ENCODE assay signal across 8 cellular contexts in genomic region chr7:95476904-95477594, GRCh38. TPM values are rescaled to one million over a fixed set of nuclear protein-coding genes. Genes with fewer than 3 reads are reported as not detected.
A peak's percentile ranks its signal among the peaks of the same experiment; 100 is the strongest.
DNase-seq lines count a peak whose midpoint lies in the region; ATAC-seq and TF ChIP-seq lines count a peak whose summit lies in the region.

No MANE protein-coding gene starts in this region.

- ATAC-seq in GM19035 (IDR thresholded peaks at IDR 0.05; ENCODE audit: unreplicated experiment), result peak; percentile 76
- ATAC-seq in HG03442 (IDR thresholded peaks at IDR 0.05; ENCODE audit: unreplicated experiment), result peak; percentile 63
- ATAC-seq in stimulated activated naive CD8-positive, alpha-beta T cell treated with anti-CD3 and anti-CD28 coated beads, Interleukin-15, amount 100 ng/mL, for 72 hours, result no peak

- POLR2A ChIA-PET in BJ (lab: Charles Lee), result no interaction called here

- H3K9me3 Mint-ChIP-seq in endodermal cell, result no peaks in the 10 kb centered on the region
- H3K9me3 Mint-ChIP-seq in mesothelial cell of epicardium, result no peaks in the 10 kb centered on the region
- no peaks in the 10 kb centered on the region for H3K9me3 Mint-ChIP-seq in stimulated activated naive CD8-positive, alpha-beta T cell treated with anti-CD3 and anti-CD28 coated beads, Interleukin-15, amount 100 ng/mL, for 72 hours

- CTCF ChIA-PET in BJ (lab: Yijun Ruan, JAX), result interaction anchor here (0.6 to 3.0 kb wide), 40 partner anchors 8 to 1028 kb away, joined by 3 to 24 read pairs (median 3); partner anchors contain the start of genes ASB4 and PON3

- no peak for DNase-seq in BJ (ENCODE audit: low read depth)
- DNase-seq in NCI-H460 (ENCODE audit: extremely low read depth, low read depth), result peak; percentile 69
- DNase-seq in activated CD4-positive, alpha-beta T cell treated with anti-CD3 and anti-CD28 coated beads, Interleukin-2, amount 50 U/mL, for 48 hours, result peak; percentile 53 to 55
- peak; percentile 83 for DNase-seq in endodermal cell
- peak in 1 of 2 experiments; percentile 63 for DNase-seq in mesothelial cell of epicardium (ENCODE audit: low spot score in 2 of 2, unreplicated experiment in 2 of 2)
- peak; percentile 20 to 28 for DNase-seq in stimulated activated naive CD8-positive, alpha-beta T cell treated with anti-CD3 and anti-CD28 coated beads, Interleukin-15, amount 100 ng/mL, for 72 hours

- 11 to 15% methylated on average over 9 to 10 of the region's 11 CpGs for WGBS in endodermal cell (ENCODE audit: insufficient coverage in 1 of 2, insufficient read length in 1 of 2), 2 experiments

- H3K27ac ChIP-seq in endodermal cell (ENCODE audit: low read depth, low read length), result peak overlapping the region; percentile 91

- peaks cover 2% of the 10 kb centered on the region; the same call in 1 of the 2 replicates for H3K27me3 ChIP-seq in BJ (ENCODE audit: control insufficient read depth, insufficient read depth, low read length)
- no peaks in the 10 kb centered on the region for H3K27me3 ChIP-seq in endodermal cell (ENCODE audit: control insufficient read depth, insufficient read depth, low read length, poor library complexity, severe bottlenecking)

- H3K4me1 ChIP-seq in endodermal cell (ENCODE audit: control insufficient read depth, insufficient read depth, low read length), result no peaks in the 10 kb centered on the region

- H3K27ac Mint-ChIP-seq in endodermal cell (no peak overlapping the region), mesothelial cell of epicardium (no peak overlapping the region)
- H3K27ac Mint-ChIP-seq in stimulated activated naive CD8-positive, alpha-beta T cell treated with anti-CD3 and anti-CD28 coated beads, Interleukin-15, amount 100 ng/mL, for 72 hours, result no peak overlapping the region

- H3K9me3 ChIP-seq in endodermal cell (ENCODE audit: control insufficient read depth, low read length), result no peaks in the 10 kb centered on the region

- H3K4me3 Mint-ChIP-seq in endodermal cell (no peak overlapping the region), mesothelial cell of epicardium (peak overlapping the region; percentile 6)
- no peak overlapping the region for H3K4me3 Mint-ChIP-seq in stimulated activated naive CD8-positive, alpha-beta T cell treated with anti-CD3 and anti-CD28 coated beads, Interleukin-15, amount 100 ng/mL, for 72 hours

- H3K4me3 ChIP-seq in BJ (ENCODE audit: low read depth, low read length), result no peak overlapping the region
- no peak overlapping the region for H3K4me3 ChIP-seq in endodermal cell (ENCODE audit: low read length)

- H3K4me1 Mint-ChIP-seq in endodermal cell, result peaks cover 17% of the 10 kb centered on the region
- H3K4me1 Mint-ChIP-seq in mesothelial cell of epicardium, result peaks cover 28% of the 10 kb centered on the region
- H3K4me1 Mint-ChIP-seq in stimulated activated naive CD8-positive, alpha-beta T cell treated with anti-CD3 and anti-CD28 coated beads, Interleukin-15, amount 100 ng/mL, for 72 hours, result no peaks in the 10 kb centered on the region

- H3K36me3 ChIP-seq in BJ (ENCODE audit: control insufficient read depth, insufficient read depth, low read length) (no peaks in the 10 kb centered on the region), endodermal cell (ENCODE audit: control insufficient read depth, insufficient read depth, low read length) (no peaks in the 10 kb centered on the region)

- H3K36me3 Mint-ChIP-seq in endodermal cell (ENCODE audit: low read depth) (no peaks in the 10 kb centered on the region), mesothelial cell of epicardium (no peaks in the 10 kb centered on the region)

- H3K27me3 Mint-ChIP-seq in endodermal cell (ENCODE audit: insufficient read depth), result no peaks in the 10 kb centered on the region
- no peaks in the 10 kb centered on the region for H3K27me3 Mint-ChIP-seq in mesothelial cell of epicardium (ENCODE audit: low read depth)
- H3K27me3 Mint-ChIP-seq in stimulated activated naive CD8-positive, alpha-beta T cell treated with anti-CD3 and anti-CD28 coated beads, Interleukin-15, amount 100 ng/mL, for 72 hours, result peaks cover 13% of the 10 kb centered on the region

- H3K9ac ChIP-seq in endodermal cell (ENCODE audit: extremely low read depth, low read length, poor library complexity, severe bottlenecking), result no peak overlapping the region

- TF ChIP-seq CTCF in BJ (IDR thresholded peaks at IDR 0.05; ENCODE audit: insufficient read depth, low read depth, low read length), result peak; percentile 72
- TF ChIP-seq CTCF in endodermal cell (conservative IDR thresholded peaks at IDR 0.05), result peak; percentile 89
- TF ChIP-seq CTCF in mesothelial cell of epicardium (IDR thresholded peaks at IDR 0.05; ENCODE audit: unreplicated experiment), result peak; percentile 74

RNA-seq across cellular contexts. Expression of gene ASB4, which starts 8.7 kb away (rescaled TPM):
- not detected in 2 replicates for polyA plus RNA-seq in BJ (2011; rRNA removed)
- polyA minus RNA-seq in BJ (2011; rRNA and poly(A)+ RNA removed), result not detected in 2 replicates
- 0.47 TPM in 1 of 2 replicates, not detected in the other for total RNA-seq in NCI-H460 (2014; rRNA removed; shearing (Covaris generic))
- polyA plus RNA-seq in NCI-H460 (2014; cell fraction: nucleus; rRNA removed), result 1.0 and 1.1 TPM in 2 replicates
- total RNA-seq in endodermal cell (not detected), mesothelial cell of epicardium (0.07 to 0.29 TPM (median 0.09 TPM) in 3 replicates)
- polyA plus RNA-seq in endodermal cell (2013, experiment 1 of 2), result 0.21 TPM
- 0.17 TPM for polyA plus RNA-seq in endodermal cell (2013, experiment 2 of 2)

RNA-seq across cellular contexts. Expression of gene PON2, which starts 42.2 kb away (rescaled TPM):
- polyA plus RNA-seq in BJ (2011; rRNA removed), result 51.5 and 95.5 TPM in 2 replicates
- 11.6 and 12.7 TPM in 2 replicates for polyA minus RNA-seq in BJ (2011; rRNA and poly(A)+ RNA removed)
- 64.9 and 68.2 TPM in 2 replicates for total RNA-seq in NCI-H460 (2014; rRNA removed; shearing (Covaris generic))
- polyA plus RNA-seq in NCI-H460 (2014; cell fraction: nucleus; rRNA removed), result 88.1 and 102 TPM in 2 replicates
- 10 to 100 TPM; 66.3 to 66.8 TPM for total RNA-seq in endodermal cell
- 297 TPM for polyA plus RNA-seq in endodermal cell (2013, experiment 1 of 2)
- 287 TPM for polyA plus RNA-seq in endodermal cell (2013, experiment 2 of 2)
- total RNA-seq in mesothelial cell of epicardium, result 113 to 115 TPM (median 114 TPM) in 3 replicates
